In genomic region chr5:67214713-67215591, GRCh38 we compare ENCODE assay signal across 1 cellular context.
TF ChIP-seq lines count a peak whose summit lies in the region.

No MANE protein-coding gene starts in this region.

TF ChIP-seq in H1, 55 proteins besides CTCF, POLR2A, EP300 and RAD21 (continued from another document):
- TF ChIP-seq SIN3A (conservative IDR thresholded peaks at IDR 0.05 in 1 of 2, IDR thresholded peaks at IDR 0.05 in 1 of 2; ENCODE audit: low read depth in 1 of 2, low read length in 2 of 2) (no peak), KDM5A (IDR thresholded peaks at IDR 0.05; ENCODE audit: low read length) (no peak), PHF8 (conservative IDR thresholded peaks at IDR 0.05; ENCODE audit: low read depth, low read length) (no peak), MAX (IDR thresholded peaks at IDR 0.05) (no peak), SUZ12 (IDR thresholded peaks at IDR 0.05; ENCODE audit: low read length) (no peak), JUND (IDR thresholded peaks at IDR 0.05; ENCODE audit: low read length) (no peak), HDAC2 (IDR thresholded peaks at IDR 0.05; ENCODE audit: borderline replicate concordance in 1 of 2, low read depth in 2 of 2, low read length in 2 of 2) (no peak), SIRT6 (IDR thresholded peaks at IDR 0.05; ENCODE audit: low read length) (no peak), POU5F1 (IDR thresholded peaks at IDR 0.05; ENCODE audit: low read depth, low read length) (no peak)
